32 cellular contexts compared by ENCODE assay signal in the genomic region with DNA sequence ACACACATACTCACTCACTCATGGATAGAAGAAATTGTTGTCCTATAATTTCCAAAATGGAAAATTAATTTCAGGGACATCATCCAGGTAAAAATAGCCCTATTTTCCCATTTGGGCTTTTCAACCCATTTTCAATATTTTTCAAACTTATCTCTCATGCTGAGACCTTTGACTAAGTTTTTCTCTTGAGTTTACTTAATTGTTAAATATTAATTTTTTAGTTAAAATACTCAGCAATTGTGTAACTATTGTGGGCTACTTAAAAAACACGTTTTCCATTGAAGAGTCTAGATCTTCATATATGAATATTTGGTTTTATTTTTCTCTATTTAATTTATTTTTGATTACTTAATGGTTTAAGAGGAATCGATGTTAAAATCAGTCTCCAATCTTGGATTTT. TPM values are rescaled to one million over a fixed set of nuclear protein-coding genes. Genes with fewer than 3 reads are reported as not detected.
"Had no signal": no experiment of that assay in that cellular context is flagged by ENCODE, and none has a peak within 500 bp of the region (broad histone marks: within the 10 kb centered on the region; RNA-seq: fewer than 3 reads in every experiment).

No MANE protein-coding gene starts in this region.

- H3K9me3 ChIP-seq: gastrocnemius medialis had no signal

- H3K27ac ChIP-seq: ascending aorta, breast epithelium, cardiac muscle cell, coronary artery, esophagus muscularis mucosa, foreskin keratinocyte, gastrocnemius medialis, heart left ventricle, VCaP had no signal

- ATAC-seq: activated naive CD4-positive, alpha-beta T cell treated with anti-CD3 and anti-CD28 coated beads, Interleukin-2, amount 50 U/mL, for 72 hours; activated naive CD8-positive, alpha-beta T cell treated with anti-CD3 and anti-CD28 coated beads, Interleukin-2, amount 50 U/mL, for 24 hours; activated T-cell treated with anti-CD3 and anti-CD28 coated beads, Interleukin-2, amount 50 U/mL, for 72 hours; effector memory CD8-positive, alpha-beta T cell; foreskin keratinocyte; gastrocnemius medialis; heart left ventricle; WTC11 had no signal

- DNase-seq: activated CD4-positive, alpha-beta memory T cell treated with anti-CD3 and anti-CD28 coated beads, Interleukin-2, amount 10 ng/mL, durations not matched to agents 7 days and 5 days; activated CD4-positive, alpha-beta T cell treated with anti-CD3 and anti-CD28 coated beads for 1 hour; activated CD4-positive, alpha-beta T cell treated with anti-CD3 and anti-CD28 coated beads for 4 hours; activated CD4-positive, alpha-beta T cell treated with anti-CD3 and anti-CD28 coated beads, Interleukin-2, amount 10 ng/mL, durations not matched to agents 7 days and 5 days; activated CD4-positive, alpha-beta T cell treated with anti-CD3 and anti-CD28 coated beads, Interleukin-2, amount 50 U/mL, for 4 hours; activated CD8-positive, alpha-beta memory T cell treated with anti-CD3 and anti-CD28 coated beads, Interleukin-2, amount 50 U/mL, for 48 hours; activated gamma-delta T cell; activated naive CD4-positive, alpha-beta T cell; activated naive CD4-positive, alpha-beta T cell treated with anti-CD3 and anti-CD28 coated beads, Interleukin-2, amount 10 ng/mL, durations not matched to agents 7 days and 5 days; activated naive CD8-positive, alpha-beta T cell treated with anti-CD3 and anti-CD28 coated beads, Interleukin-2, amount 50 U/mL, for 24 hours; activated T-cell treated with anti-CD3 and anti-CD28 coated beads for 4 hours; activated T-cell treated with anti-CD3 and anti-CD28 coated beads, Interleukin-2, amount 50 U/mL, for 24 hours; activated T-cell treated with anti-CD3 and anti-CD28 coated beads, Interleukin-2, amount 50 U/mL, for 72 hours; central memory CD4-positive, alpha-beta T cell; cerebellar nuclear complex; dermis blood vessel endothelial cell; effector CD4-positive, alpha-beta T cell; effector memory CD8-positive, alpha-beta T cell; erythroblast; foreskin keratinocyte; gastrocnemius medialis; glutamatergic neuron; heart left ventricle; T-helper 2 cell had no signal

- H3K4me1 ChIP-seq: ascending aorta, breast epithelium, esophagus muscularis mucosa, foreskin keratinocyte, gastrocnemius medialis, heart left ventricle had no signal

- H3K27me3 ChIP-seq: ascending aorta, breast epithelium, cardiac muscle cell, esophagus muscularis mucosa, foreskin keratinocyte, gastrocnemius medialis, heart left ventricle had no signal

- H3K4me3 ChIP-seq: ascending aorta, breast epithelium, cardiac muscle cell, coronary artery, esophagus muscularis mucosa, gastrocnemius medialis, heart left ventricle had no signal

- H3K36me3 ChIP-seq: breast epithelium, cardiac muscle cell, gastrocnemius medialis had no signal

RNA-seq across cellular contexts. Expression of gene TAS2R43, which starts 14.2 kb away (rescaled TPM):
- total RNA-seq: ascending aorta had no signal
- polyA plus RNA-seq: foreskin keratinocyte, heart left ventricle had no signal

RNA-seq across cellular contexts. Expression of gene TAS2R30, which starts 28.2 kb away (rescaled TPM):
- polyA plus RNA-seq: foreskin keratinocyte had no signal

RNA-seq across cellular contexts. Expression of gene TAS2R46, which starts 44.2 kb away (rescaled TPM):
- polyA plus RNA-seq: foreskin keratinocyte, heart left ventricle had no signal
